ENCODE assay signal across 9 cellular contexts in the genomic region with DNA sequence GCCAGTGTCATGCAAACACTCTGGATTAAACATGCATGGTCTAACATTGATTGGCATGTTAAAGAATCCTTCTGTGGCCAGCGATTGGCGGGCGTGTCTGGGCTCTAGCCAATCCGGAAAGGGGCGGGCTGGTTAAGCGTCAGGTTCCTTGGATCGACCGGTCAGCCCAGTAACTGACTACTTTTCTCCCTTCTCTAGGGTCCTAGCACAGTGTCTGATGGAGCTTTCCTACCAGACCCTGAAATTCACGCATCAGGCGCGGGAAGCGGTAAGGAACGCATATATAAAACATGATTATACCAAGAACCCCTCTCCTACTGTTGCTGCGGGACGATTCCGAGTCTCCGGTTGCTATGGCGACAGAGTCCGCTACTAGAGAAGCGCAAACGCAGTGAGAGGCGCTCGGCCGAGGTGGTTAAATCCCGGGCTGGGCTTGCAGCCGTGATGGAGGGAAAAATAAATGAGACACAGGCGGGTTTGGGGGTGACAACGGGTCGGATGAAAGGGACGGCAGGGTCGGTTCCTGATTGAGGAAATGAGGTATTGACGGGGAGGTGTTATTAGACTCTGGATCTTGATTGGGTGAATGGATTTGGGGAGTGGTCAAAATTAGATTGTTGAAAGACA. TPM values are rescaled to one million over a fixed set of nuclear protein-coding genes. Genes with fewer than 3 reads are reported as not detected.
DNase-seq lines count a peak whose midpoint lies in the region; ATAC-seq, FAIRE-seq and TF ChIP-seq lines count a peak whose summit lies in the region.
"Had no signal": no experiment of that assay in that cellular context is flagged by ENCODE, and none has a peak within 500 bp of the region (broad histone marks: within the 10 kb centered on the region; RNA-seq: fewer than 3 reads in every experiment).

No MANE protein-coding gene starts in this region.

- no peaks in the 10 kb centered on the region for H3K4me1 Mint-ChIP-seq in CD4-positive, CD25-positive, alpha-beta regulatory T cell
- H3K4me1 Mint-ChIP-seq in astrocyte (ENCODE audit: low read depth, unreplicated experiment), result no peaks in the 10 kb centered on the region

- no peak overlapping the region for H3K4me3 Mint-ChIP-seq in CD4-positive, CD25-positive, alpha-beta regulatory T cell
- H3K4me3 Mint-ChIP-seq in astrocyte (ENCODE audit: unreplicated experiment), result no peak overlapping the region

- peak overlapping the region; percentile 64 for H3K4me3 ChIP-seq in CD4-positive, CD25-positive, alpha-beta regulatory T cell (ENCODE audit: low read depth, low read length)
- H3K4me3 ChIP-seq in astrocyte (ENCODE audit: insufficient read depth, low read depth, low read length), result peak overlapping the region; percentile 88

- TF ChIP-seq CTCF in astrocyte (IDR thresholded peaks at IDR 0.05; ENCODE audit: insufficient read depth, low read depth, low read length), result no peak

- peak; percentile 69 to 70 for ATAC-seq in CD4-positive, CD25-positive, alpha-beta regulatory T cell (ENCODE audit: low read depth in 2 of 2)
- ATAC-seq in GM19467 (IDR thresholded peaks at IDR 0.05; ENCODE audit: unreplicated experiment) (peak; percentile 99), HG03571 (IDR thresholded peaks at IDR 0.05; ENCODE audit: unreplicated experiment) (peak; percentile 83), SK-N-SH treated with all-trans-retinoic acid at 6 μM for 48 hours (peak; percentile 99)

- FAIRE-seq in astrocyte (lab: Jason Lieb, UNC), result no peak

- H3K36me3 Mint-ChIP-seq in CD4-positive, CD25-positive, alpha-beta regulatory T cell, result no peaks in the 10 kb centered on the region
- no peaks in the 10 kb centered on the region for H3K36me3 Mint-ChIP-seq in astrocyte (ENCODE audit: low read depth, unreplicated experiment)

- H3K9me3 ChIP-seq in CD4-positive, CD25-positive, alpha-beta regulatory T cell (ENCODE audit: control insufficient read depth in 2 of 2, low read length in 2 of 2), result no peaks in the 10 kb centered on the region
- H3K9me3 ChIP-seq in astrocyte (ENCODE audit: insufficient read depth, low read depth, low read length), result no peaks in the 10 kb centered on the region

- peak; percentile 5 to 79 (median 34) for DNase-seq in CD4-positive, CD25-positive, alpha-beta regulatory T cell
- DNase-seq in astrocyte (ENCODE audit: low read depth) (peak; percentile 84), hypothalamus (lab: John Stamatoyannopoulos, UW) (peak; percentile 14 to 88 (median 61)), pulmonary artery endothelial cell (ENCODE audit: low read depth, low spot score) (peak; percentile 61)
- DNase-seq in effector CD4-positive, alpha-beta T cell, result no peak

- H3K36me3 ChIP-seq in CD4-positive, CD25-positive, alpha-beta regulatory T cell (ENCODE audit: control insufficient read depth, insufficient read depth, low read length), result no peaks in the 10 kb centered on the region
- no peaks in the 10 kb centered on the region for H3K36me3 ChIP-seq in astrocyte (ENCODE audit: insufficient read depth, low read length)

- H3K27ac Mint-ChIP-seq in CD4-positive, CD25-positive, alpha-beta regulatory T cell, result no peak overlapping the region
- no peak overlapping the region for H3K27ac Mint-ChIP-seq in astrocyte (ENCODE audit: unreplicated experiment)

- peaks cover 7% of the 10 kb centered on the region for H3K27me3 ChIP-seq in CD4-positive, CD25-positive, alpha-beta regulatory T cell (ENCODE audit: control insufficient read depth, insufficient read depth, low read length)
- H3K27me3 ChIP-seq in astrocyte (ENCODE audit: insufficient read depth, low read length), result no peaks in the 10 kb centered on the region

- no peak overlapping the region for H3K27ac ChIP-seq in CD4-positive, CD25-positive, alpha-beta regulatory T cell (ENCODE audit: insufficient read depth, low read length, poor library complexity, severe bottlenecking)
- H3K27ac ChIP-seq in astrocyte (ENCODE audit: low read depth, low read length), result no peak overlapping the region

- no peaks in the 10 kb centered on the region for H4K20me1 ChIP-seq in astrocyte (ENCODE audit: insufficient read depth, low read length)

- H3K79me2 ChIP-seq in astrocyte (ENCODE audit: insufficient read depth, low read length), result no peaks in the 10 kb centered on the region

- H3K4me1 ChIP-seq in CD4-positive, CD25-positive, alpha-beta regulatory T cell (ENCODE audit: control insufficient read depth, insufficient read depth, low read length, poor library complexity, severe bottlenecking), result peaks cover 5% of the 10 kb centered on the region
- H3K4me1 ChIP-seq in astrocyte (ENCODE audit: insufficient read depth, low read length), result no peaks in the 10 kb centered on the region

- H3K4me2 ChIP-seq in astrocyte (ENCODE audit: low read length), result peak overlapping the region; percentile 96

- H2AFZ ChIP-seq in astrocyte (ENCODE audit: low read depth, low read length), result peak overlapping the region; percentile 95

- H3K27me3 Mint-ChIP-seq in CD4-positive, CD25-positive, alpha-beta regulatory T cell, result peaks cover 22% of the 10 kb centered on the region
- no peaks in the 10 kb centered on the region for H3K27me3 Mint-ChIP-seq in astrocyte (ENCODE audit: low read depth, unreplicated experiment)

- peaks cover 0 to 1% (median 0%) of the 10 kb centered on the region in 7 donors for H3K9me3 Mint-ChIP-seq in CD4-positive, CD25-positive, alpha-beta regulatory T cell
- H3K9me3 Mint-ChIP-seq in astrocyte (ENCODE audit: unreplicated experiment), result no peaks in the 10 kb centered on the region

- peak overlapping the region; percentile 67 for H3K9ac ChIP-seq in astrocyte (ENCODE audit: low read length)

TF ChIP-seq in SK-N-SH treated with all-trans-retinoic acid at 6 μM for 48 hours, 23 proteins besides CTCF, POLR2A, EP300 and RAD21 (continues in another document):
- TF ChIP-seq GLIS3 (CRISPR knock-in tag; IDR thresholded peaks at IDR 0.05), result no peak
- TF ChIP-seq, protein P1, sequence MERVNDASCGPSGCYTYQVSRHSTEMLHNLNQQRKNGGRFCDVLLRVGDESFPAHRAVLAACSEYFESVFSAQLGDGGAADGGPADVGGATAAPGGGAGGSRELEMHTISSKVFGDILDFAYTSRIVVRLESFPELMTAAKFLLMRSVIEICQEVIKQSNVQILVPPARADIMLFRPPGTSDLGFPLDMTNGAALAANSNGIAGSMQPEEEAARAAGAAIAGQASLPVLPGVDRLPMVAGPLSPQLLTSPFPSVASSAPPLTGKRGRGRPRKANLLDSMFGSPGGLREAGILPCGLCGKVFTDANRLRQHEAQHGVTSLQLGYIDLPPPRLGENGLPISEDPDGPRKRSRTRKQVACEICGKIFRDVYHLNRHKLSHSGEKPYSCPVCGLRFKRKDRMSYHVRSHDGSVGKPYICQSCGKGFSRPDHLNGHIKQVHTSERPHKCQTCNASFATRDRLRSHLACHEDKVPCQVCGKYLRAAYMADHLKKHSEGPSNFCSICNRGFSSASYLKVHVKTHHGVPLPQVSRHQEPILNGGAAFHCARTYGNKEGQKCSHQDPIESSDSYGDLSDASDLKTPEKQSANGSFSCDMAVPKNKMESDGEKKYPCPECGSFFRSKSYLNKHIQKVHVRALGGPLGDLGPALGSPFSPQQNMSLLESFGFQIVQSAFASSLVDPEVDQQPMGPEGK (CRISPR knock-in tag; IDR thresholded peaks at IDR 0.05; ENCODE audit: borderline replicate concordance), result no peak
- no peak for TF ChIP-seq PPARA (CRISPR knock-in tag; IDR thresholded peaks at IDR 0.05; ENCODE audit: borderline replicate concordance)
- TF ChIP-seq ZFP3 (CRISPR knock-in tag; IDR thresholded peaks at IDR 0.05), result no peak
- TF ChIP-seq ISL1 (CRISPR knock-in tag; IDR thresholded peaks at IDR 0.05), result no peak
- TF ChIP-seq, protein P2, sequence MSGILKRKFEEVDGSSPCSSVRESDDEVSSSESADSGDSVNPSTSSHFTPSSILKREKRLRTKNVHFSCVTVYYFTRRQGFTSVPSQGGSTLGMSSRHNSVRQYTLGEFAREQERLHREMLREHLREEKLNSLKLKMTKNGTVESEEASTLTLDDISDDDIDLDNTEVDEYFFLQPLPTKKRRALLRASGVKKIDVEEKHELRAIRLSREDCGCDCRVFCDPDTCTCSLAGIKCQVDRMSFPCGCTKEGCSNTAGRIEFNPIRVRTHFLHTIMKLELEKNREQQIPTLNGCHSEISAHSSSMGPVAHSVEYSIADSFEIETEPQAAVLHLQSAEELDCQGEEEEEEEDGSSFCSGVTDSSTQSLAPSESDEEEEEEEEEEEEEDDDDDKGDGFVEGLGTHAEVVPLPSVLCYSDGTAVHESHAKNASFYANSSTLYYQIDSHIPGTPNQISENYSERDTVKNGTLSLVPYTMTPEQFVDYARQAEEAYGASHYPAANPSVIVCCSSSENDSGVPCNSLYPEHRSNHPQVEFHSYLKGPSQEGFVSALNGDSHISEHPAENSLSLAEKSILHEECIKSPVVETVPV (CRISPR knock-in tag; IDR thresholded peaks at IDR 0.05), result no peak
- no peak for TF ChIP-seq ZFP30 (CRISPR knock-in tag; IDR thresholded peaks at IDR 0.05)
- TF ChIP-seq ZC3H10 (CRISPR knock-in tag; IDR thresholded peaks at IDR 0.05), result no peak
- TF ChIP-seq, protein P3, sequence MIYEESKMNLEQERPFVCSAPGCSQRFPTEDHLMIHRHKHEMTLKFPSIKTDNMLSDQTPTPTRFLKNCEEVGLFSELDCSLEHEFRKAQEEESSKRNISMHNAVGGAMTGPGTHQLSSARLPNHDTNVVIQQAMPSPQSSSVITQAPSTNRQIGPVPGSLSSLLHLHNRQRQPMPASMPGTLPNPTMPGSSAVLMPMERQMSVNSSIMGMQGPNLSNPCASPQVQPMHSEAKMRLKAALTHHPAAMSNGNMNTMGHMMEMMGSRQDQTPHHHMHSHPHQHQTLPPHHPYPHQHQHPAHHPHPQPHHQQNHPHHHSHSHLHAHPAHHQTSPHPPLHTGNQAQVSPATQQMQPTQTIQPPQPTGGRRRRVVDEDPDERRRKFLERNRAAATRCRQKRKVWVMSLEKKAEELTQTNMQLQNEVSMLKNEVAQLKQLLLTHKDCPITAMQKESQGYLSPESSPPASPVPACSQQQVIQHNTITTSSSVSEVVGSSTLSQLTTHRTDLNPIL (CRISPR knock-in tag; IDR thresholded peaks at IDR 0.05; ENCODE audit: low read depth), result no peak
- no peak for TF ChIP-seq TOX (CRISPR knock-in tag; IDR thresholded peaks at IDR 0.05; ENCODE audit: borderline replicate concordance)

RNA-seq across cellular contexts. Expression of a gene that starts 29.4 kb away (rescaled TPM):
- not detected for total RNA-seq in CD4-positive, CD25-positive, alpha-beta regulatory T cell
- polyA plus RNA-seq in CD4-positive, CD25-positive, alpha-beta regulatory T cell, result under 1 TPM in 1 of 4 donors, not detected in 3; 0.51 TPM
- total RNA-seq in astrocyte, result 3.0 and 3.8 TPM in 2 replicates
- total RNA-seq in pulmonary artery endothelial cell, result 0.33 and 0.63 TPM in 2 replicates
- total RNA-seq: HT1080 had no signal

RNA-seq across cellular contexts. Expression of a gene that starts 29.5 kb away (rescaled TPM):
- total RNA-seq in CD4-positive, CD25-positive, alpha-beta regulatory T cell, result 33.6 TPM
- polyA plus RNA-seq in CD4-positive, CD25-positive, alpha-beta regulatory T cell, result 10 to 100 TPM; 13.2 to 21.3 (median 18.3) TPM
- total RNA-seq in astrocyte, result 28.4 and 29.3 TPM in 2 replicates
- total RNA-seq in pulmonary artery endothelial cell, result 12.7 and 17.2 TPM in 2 replicates
